In genomic region chr18:46856975-46857374, GRCh38 we compare ENCODE assay signal across 13 cellular contexts.
A peak's percentile ranks its signal among the peaks of the same experiment; 100 is the strongest.
DNase-seq lines count a peak whose midpoint lies in the region; ATAC-seq and TF ChIP-seq lines count a peak whose summit lies in the region.
"Had no signal": no experiment of that assay in that cellular context is flagged by ENCODE, and none has a peak within 500 bp of the region (broad histone marks: within the 10 kb centered on the region; RNA-seq: fewer than 3 reads in every experiment).

No MANE protein-coding gene starts in this region.

- ATAC-seq in HG03469 (IDR thresholded peaks at IDR 0.05; ENCODE audit: unreplicated experiment): no peak
- ATAC-seq: effector memory CD8-positive, alpha-beta T cell had no signal

- no peaks in the 10 kb centered on the region for H3K9me3 Mint-ChIP-seq in type B pancreatic cell
- H3K9me3 Mint-ChIP-seq: effector memory CD8-positive, alpha-beta T cell had no signal

- peaks cover 31% of the 10 kb centered on the region for H3K36me3 Mint-ChIP-seq in type B pancreatic cell

- peak; percentile 15 for DNase-seq in NCI-H2227 (lab: John Stamatoyannopoulos, UW; ENCODE audit: unreplicated experiment)
- DNase-seq in NCI-H2227 treated with DMSO at 0.1 percent for 48 hours (lab: John Stamatoyannopoulos, UW): no peak
- DNase-seq in NCI-H524 treated with DMSO at 0.1 percent for 48 hours (lab: John Stamatoyannopoulos, UW): peak; percentile 8
- DNase-seq in fibroblast of mammary gland (ENCODE audit: low read depth): peak; percentile 15
- DNase-seq in type B pancreatic cell (ENCODE audit: extremely low spot score, unreplicated experiment): no peak
- no peak for DNase-seq in middle frontal gyrus (ENCODE audit: extremely low spot score, low spot score)
- DNase-seq in vagina (ENCODE audit: extremely low spot score in 2 of 2): no peak
- DNase-seq: effector memory CD8-positive, alpha-beta T cell; GDM1; IMR-90; NCI-H526; tibial artery had no signal

- no peaks in the 10 kb centered on the region for H3K9me3 ChIP-seq in vagina
- H3K9me3 ChIP-seq: tibial artery had no signal

- no peaks in the 10 kb centered on the region for H3K4me1 ChIP-seq in vagina
- H3K4me1 ChIP-seq: tibial artery had no signal

- no peak for TF ChIP-seq CTCF in fibroblast of mammary gland (conservative IDR thresholded peaks at IDR 0.05; ENCODE audit: control insufficient read depth, insufficient read depth, low read depth, low read length)
- peak; percentile 39 for TF ChIP-seq CTCF in type B pancreatic cell (conservative IDR thresholded peaks at IDR 0.05)
- no peak for TF ChIP-seq CTCF in vagina (IDR thresholded peaks at IDR 0.05)

- H3K36me3 ChIP-seq in vagina: no peaks in the 10 kb centered on the region

- H3K27ac Mint-ChIP-seq in type B pancreatic cell: no peak overlapping the region

- H3K27me3 Mint-ChIP-seq in type B pancreatic cell: no peaks in the 10 kb centered on the region
- H3K27me3 Mint-ChIP-seq: effector memory CD8-positive, alpha-beta T cell had no signal

- H3K4me3 ChIP-seq in fibroblast of mammary gland (ENCODE audit: control insufficient read depth, low read depth, low read length) (no peak overlapping the region), vagina (no peak overlapping the region)
- H3K4me3 ChIP-seq: tibial artery had no signal

- no peak for TF ChIP-seq POLR2A in vagina (IDR thresholded peaks at IDR 0.05)

- no peak overlapping the region for H3K27ac ChIP-seq in vagina
- H3K27ac ChIP-seq: tibial artery had no signal

- intact Hi-C loops in vagina (cut with DNase I): no loop called here

- no peaks in the 10 kb centered on the region for H3K27me3 ChIP-seq in vagina
- H3K27me3 ChIP-seq: tibial artery had no signal

- H3K4me3 Mint-ChIP-seq in type B pancreatic cell: no peak overlapping the region
- H3K4me3 Mint-ChIP-seq: effector memory CD8-positive, alpha-beta T cell had no signal

- peaks cover 6% of the 10 kb centered on the region for H3K4me1 Mint-ChIP-seq in type B pancreatic cell (ENCODE audit: unreplicated experiment)

Comparison
In these comparisons a context has a peak if more than half of its experiments do, and no peak if none do; other contexts are left out.
1. DNase-seq: peak in NCI-H2227 (single experiment), NCI-H524 treated with DMSO at 0.1 percent for 48 hours (single experiment) and fibroblast of mammary gland (single experiment); none in NCI-H2227 treated with DMSO at 0.1 percent for 48 hours (single experiment), type B pancreatic cell (single experiment), middle frontal gyrus (single experiment) and vagina (0 of 2).